In genomic region chr16:12972246-12972645, GRCh38 we compare ENCODE assay signal across 29 cellular contexts.
"Had no signal": no experiment of that assay in that cellular context is flagged by ENCODE, and none has a peak within 500 bp of the region (broad histone marks: within the 10 kb centered on the region; RNA-seq: fewer than 3 reads in every experiment).

No MANE protein-coding gene starts in this region.

- H3K9me3 ChIP-seq: colonic mucosa, esophagus squamous epithelium, gastrocnemius medialis, heart left ventricle, left lung, lower lobe of right lung had no signal

- H3K27ac Mint-ChIP-seq: dendritic cell treated with granulocyte-macrophage colony-stimulating factor and Interleukin-4, amounts not matched to agents 40 ng/mL and 50 ng/mL, for 4 days; effector memory CD8-positive, alpha-beta T cell; endodermal cell; immature natural killer cell; memory B cell; naive thymus-derived CD4-positive, alpha-beta T cell; natural killer cell had no signal

- H3K4me3 ChIP-seq: colonic mucosa, esophagus squamous epithelium, gastrocnemius medialis, heart left ventricle, hepatocyte, left lung, lower lobe of right lung had no signal

- H3K4me2 ChIP-seq: hepatocyte had no signal

- DNase-seq: colonic mucosa; cortex of kidney; effector CD8-positive, alpha-beta T cell; effector memory CD8-positive, alpha-beta T cell; endodermal cell; erythroblast; esophagus squamous epithelium; foreskin fibroblast; foreskin melanocyte; gastrocnemius medialis; heart left ventricle; hypothalamus; immature natural killer cell; islet precursor cell; kidney; kidney glomerular epithelial cell; left cardiac atrium; left lung; left ventricle myocardium superior; lower lobe of right lung; mesendoderm; midbrain; naive thymus-derived CD4-positive, alpha-beta T cell; natural killer cell had no signal

- H3K4me1 ChIP-seq: colonic mucosa, esophagus squamous epithelium, gastrocnemius medialis, heart left ventricle, left lung, lower lobe of right lung had no signal

- H3K27me3 ChIP-seq: colonic mucosa, gastrocnemius medialis, hepatocyte, left lung had no signal

- H3K27me3 Mint-ChIP-seq: dendritic cell treated with granulocyte-macrophage colony-stimulating factor and Interleukin-4, amounts not matched to agents 40 ng/mL and 50 ng/mL, for 4 days; effector memory CD8-positive, alpha-beta T cell had no signal

- H3K36me3 Mint-ChIP-seq: immature natural killer cell; memory B cell; naive thymus-derived CD4-positive, alpha-beta T cell; natural killer cell had no signal

- H3K36me3 ChIP-seq: colonic mucosa, esophagus squamous epithelium, gastrocnemius medialis, heart left ventricle, left lung, lower lobe of right lung had no signal

- H3K9me3 Mint-ChIP-seq: dendritic cell treated with granulocyte-macrophage colony-stimulating factor and Interleukin-4, amounts not matched to agents 40 ng/mL and 50 ng/mL, for 4 days; endodermal cell; immature natural killer cell; natural killer cell had no signal

- H3K4me3 Mint-ChIP-seq: dendritic cell treated with granulocyte-macrophage colony-stimulating factor and Interleukin-4, amounts not matched to agents 40 ng/mL and 50 ng/mL, for 4 days; effector memory CD8-positive, alpha-beta T cell; endodermal cell; immature natural killer cell; memory B cell; naive thymus-derived CD4-positive, alpha-beta T cell; natural killer cell had no signal

- ATAC-seq: effector memory CD8-positive, alpha-beta T cell; esophagus mucosa; gastrocnemius medialis; heart left ventricle; left cardiac atrium; left lung; left ventricle myocardium superior; lower lobe of right lung; naive thymus-derived CD4-positive, alpha-beta T cell; natural killer cell had no signal

- H3K27ac ChIP-seq: colonic mucosa, epithelial cell of prostate, esophagus squamous epithelium, gastrocnemius medialis, heart left ventricle, hepatocyte, left lung, lower lobe of right lung had no signal

- H2AFZ ChIP-seq: hepatocyte had no signal

- H3K4me1 Mint-ChIP-seq: immature natural killer cell; memory B cell; naive thymus-derived CD4-positive, alpha-beta T cell; natural killer cell had no signal

- H3K79me2 ChIP-seq: hepatocyte had no signal
